ENCODE assay signal across 1 cellular context in genomic region chr2:47070920-47071824, GRCh38.
TF ChIP-seq lines count a peak whose summit lies in the region.

No MANE protein-coding gene starts in this region.

TF ChIP-seq in HepG2, 621 proteins besides CTCF, POLR2A, EP300 and RAD21 (continued from another document and continues in another):
- TF ChIP-seq PRDM10 (CRISPR knock-in tag; IDR thresholded peaks at IDR 0.05; ENCODE audit: low read depth) (0 out of 2 replicates have a peak, but pooled peaks have one; percentile 30), ZFP82 (CRISPR knock-in tag; IDR thresholded peaks at IDR 0.05; ENCODE audit: borderline replicate concordance) (no peak), ZNF615 (CRISPR knock-in tag; IDR thresholded peaks at IDR 0.05; ENCODE audit: borderline replicate concordance) (no peak), ZMYM2 (CRISPR knock-in tag; IDR thresholded peaks at IDR 0.05) (peak; percentile 75), NONO (IDR thresholded peaks at IDR 0.05) (no peak), NONO (CRISPR knock-in tag; conservative IDR thresholded peaks at IDR 0.05) (peak; percentile 68; the same call in 1 of the 2 replicates), BCL6 (CRISPR knock-in tag; IDR thresholded peaks at IDR 0.05) (peak; percentile 79), RCOR2 (CRISPR knock-in tag; IDR thresholded peaks at IDR 0.05) (peak; percentile 64; the same call in 1 of the 2 replicates), KAT7 (CRISPR knock-in tag; IDR thresholded peaks at IDR 0.05; ENCODE audit: borderline replicate concordance) (no peak; the same call in 1 of the 2 replicates), KMT2B (CRISPR knock-in tag; IDR thresholded peaks at IDR 0.05) (no peak), ISX (CRISPR knock-in tag; conservative IDR thresholded peaks at IDR 0.05) (no peak), ZSCAN30 (CRISPR knock-in tag; IDR thresholded peaks at IDR 0.05) (no peak), CBX1 (IDR thresholded peaks at IDR 0.05; ENCODE audit: low read depth) (no peak), MED8 (CRISPR knock-in tag; IDR thresholded peaks at IDR 0.05; ENCODE audit: insufficient replicate concordance) (no peak), TOPORS (CRISPR knock-in tag; IDR thresholded peaks at IDR 0.05) (no peak), ZBTB43 (CRISPR knock-in tag; conservative IDR thresholded peaks at IDR 0.05) (peak; percentile 54; the same call in 1 of the 2 replicates), ZNF24 (IDR thresholded peaks at IDR 0.05) (no peak), ZBTB46 (CRISPR knock-in tag; IDR thresholded peaks at IDR 0.05; ENCODE audit: borderline replicate concordance) (no peak), ZFX (CRISPR knock-in tag; IDR thresholded peaks at IDR 0.05; ENCODE audit: low read depth) (peak; percentile 72; the same call in 1 of the 2 replicates), KLF11 (CRISPR knock-in tag; IDR thresholded peaks at IDR 0.05) (no peak), TEAD2 (CRISPR knock-in tag; IDR thresholded peaks at IDR 0.05) (no peak), ZNF709 (CRISPR knock-in tag; IDR thresholded peaks at IDR 0.05) (no peak), CEBPB (IDR thresholded peaks at IDR 0.05; ENCODE audit: borderline replicate concordance, low read depth, low read length) (peak; percentile 18; the same call in 1 of the 2 replicates), SRY (CRISPR knock-in tag; IDR thresholded peaks at IDR 0.05) (no peak), STAG1 (CRISPR knock-in tag; IDR thresholded peaks at IDR 0.05) (peak; percentile 30; the same call in 1 of the 2 replicates), ZBTB49 (CRISPR knock-in tag; IDR thresholded peaks at IDR 0.05; ENCODE audit: borderline replicate concordance) (0 out of 2 replicates have a peak, but pooled peaks have one; percentile 74), RARA (CRISPR knock-in tag; IDR thresholded peaks at IDR 0.05) (peak; percentile 95), MAZ (IDR thresholded peaks at IDR 0.05; ENCODE audit: borderline replicate concordance, low read depth, low read length) (no peak), MAZ (CRISPR knock-in tag; IDR thresholded peaks at IDR 0.05; ENCODE audit: low read depth) (peak; percentile 81), TRAFD1 (CRISPR knock-in tag; IDR thresholded peaks at IDR 0.05; ENCODE audit: borderline replicate concordance) (no peak), ZNF644 (CRISPR knock-in tag; IDR thresholded peaks at IDR 0.05; ENCODE audit: low read depth) (0 out of 2 replicates have a peak, but pooled peaks have one; percentile 9), ZNF614 (CRISPR knock-in tag; IDR thresholded peaks at IDR 0.05; ENCODE audit: borderline replicate concordance) (peak; percentile 90), GPN1 (CRISPR knock-in tag; IDR thresholded peaks at IDR 0.05; ENCODE audit: borderline replicate concordance) (no peak), NFE2L1 (CRISPR knock-in tag; IDR thresholded peaks at IDR 0.05; ENCODE audit: borderline replicate concordance) (no peak), ZNF362 (CRISPR knock-in tag; IDR thresholded peaks at IDR 0.05; ENCODE audit: borderline replicate concordance) (no peak), HOXA9 (CRISPR knock-in tag; IDR thresholded peaks at IDR 0.05; ENCODE audit: borderline replicate concordance) (no peak), ZNF18 (CRISPR knock-in tag; IDR thresholded peaks at IDR 0.05; ENCODE audit: insufficient replicate concordance) (peak; percentile 35), IRF1 (CRISPR knock-in tag; IDR thresholded peaks at IDR 0.05; ENCODE audit: low read depth) (peak; percentile 46; the same call in 1 of the 2 replicates), RAD51 (IDR thresholded peaks at IDR 0.05; ENCODE audit: borderline replicate concordance) (no peak), ZNF598 (CRISPR knock-in tag; IDR thresholded peaks at IDR 0.05; ENCODE audit: borderline replicate concordance) (no peak), ZNF713 (CRISPR knock-in tag; IDR thresholded peaks at IDR 0.05) (no peak), REPIN1 (CRISPR knock-in tag; IDR thresholded peaks at IDR 0.05; ENCODE audit: borderline replicate concordance, low read depth) (peak; percentile 65; the same call in 1 of the 2 replicates), IRF2 (CRISPR knock-in tag; IDR thresholded peaks at IDR 0.05) (no peak; the same call in 1 of the 2 replicates), ZBTB25 (CRISPR knock-in tag; IDR thresholded peaks at IDR 0.05) (no peak), ZNF138 (CRISPR knock-in tag; IDR thresholded peaks at IDR 0.05; ENCODE audit: low read depth) (0 out of 2 replicates have a peak, but pooled peaks have one; percentile 55), KMT2A (CRISPR knock-in tag; IDR thresholded peaks at IDR 0.05) (no peak; the same call in 1 of the 2 replicates), ZBTB2 (CRISPR knock-in tag; IDR thresholded peaks at IDR 0.05; ENCODE audit: low read depth) (no peak), ZSCAN22 (CRISPR knock-in tag; IDR thresholded peaks at IDR 0.05) (no peak), ELF3 (CRISPR knock-in tag; IDR thresholded peaks at IDR 0.05) (peak; percentile 61; the same call in 1 of the 2 replicates), ZNF558 (CRISPR knock-in tag; IDR thresholded peaks at IDR 0.05; ENCODE audit: borderline replicate concordance) (no peak)
